In the genomic region with DNA sequence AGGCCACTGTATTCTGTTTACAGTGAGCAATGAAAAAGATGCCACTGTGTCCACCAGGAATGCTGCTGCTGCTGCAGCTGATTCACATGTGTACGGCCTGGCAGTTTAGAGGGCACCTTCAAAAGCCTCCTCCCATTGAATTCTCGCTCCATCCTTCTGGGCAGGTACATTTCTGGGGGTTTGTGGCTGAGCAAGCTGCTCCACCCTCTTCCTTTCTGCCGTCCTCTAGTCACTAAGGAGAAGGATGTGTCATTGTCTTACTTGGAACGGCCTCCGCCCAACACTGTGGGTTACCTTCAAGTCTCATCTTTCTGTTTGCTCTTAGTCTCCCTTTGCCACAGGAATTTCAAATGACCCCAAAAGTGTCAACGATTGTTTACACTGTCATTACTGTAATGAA, we compare ENCODE assay signal across 13 cellular contexts.
DNase-seq lines count a peak whose midpoint lies in the region; ATAC-seq and TF ChIP-seq lines count a peak whose summit lies in the region.
"Had no signal": no experiment of that assay in that cellular context is flagged by ENCODE, and none has a peak within 500 bp of the region (broad histone marks: within the 10 kb centered on the region; RNA-seq: fewer than 3 reads in every experiment).

No MANE protein-coding gene starts in this region.

- no peak overlapping the region for H3K4me2 ChIP-seq in GM23248 (ENCODE audit: unreplicated experiment)
- peak overlapping the region; percentile 41; the same call in 1 of the 2 replicates for H3K4me2 ChIP-seq in PC-3 (ENCODE audit: low read length)
- H3K4me2 ChIP-seq: BLaER1 had no signal

- intact Hi-C loops in CD14-positive monocyte (cut with micrococcal nuclease) (no loop called here), PC-3 (cut with micrococcal nuclease) (loop anchor here (5.0 kb wide), 1 partner anchor 195 kb away; no protein-coding TSS in a partner anchor), MCF 10A (cut with micrococcal nuclease) (loop anchor here (10.0 kb wide), 1 partner anchor 418 kb away; no protein-coding TSS in a partner anchor), posterior cingulate gyrus (cut with DNase I) (no loop called here)
- intact Hi-C loops in activated T-helper 2 cell treated with anti-CD3 and anti-CD28 coated beads, Interferon-gamma antibody, Interleukin-2, Interleukin-4, amounts not matched to agents 10 μg/mL and 5 μg/mL and 100 μg/mL, durations not matched to agents 14 hours and 24 hours and 36 hours (cut with micrococcal nuclease): loop anchor here (10.0 kb wide), 1 partner anchor 62 kb away; no protein-coding TSS in a partner anchor

- H3K4me3 Mint-ChIP-seq in CD14-positive monocyte: no peak overlapping the region
- no peak overlapping the region for H3K4me3 Mint-ChIP-seq in MCF 10A (ENCODE audit: unreplicated experiment)
- H3K4me3 Mint-ChIP-seq in activated T-helper 2 cell treated with anti-CD3 and anti-CD28 coated beads, Interferon-gamma antibody, Interleukin-2, Interleukin-4, amounts not matched to agents 10 μg/mL and 5 μg/mL and 100 μg/mL, durations not matched to agents 14 hours and 24 hours and 36 hours (ENCODE audit: low read depth): no peak overlapping the region
- H3K4me3 Mint-ChIP-seq: nephron progenitor cell had no signal

- BruUV-seq in PC-3 (replicated peaks; lab: Mats Ljungman, UMichigan) (no TSS peak), MCF 10A (replicated peaks; lab: Mats Ljungman, UMichigan) (no TSS peak)

- H3K79me2 ChIP-seq in GM23248 (ENCODE audit: insufficient read depth): no peaks in the 10 kb centered on the region
- no peaks in the 10 kb centered on the region for H3K79me2 ChIP-seq in PC-3 (ENCODE audit: low read length)

- H3K27me3 Mint-ChIP-seq in CD14-positive monocyte (ENCODE audit: low read depth in 3 of 3) (peaks cover 1 to 3% (median 1%) of the 10 kb centered on the region in 3 donors), MCF 10A (ENCODE audit: insufficient read depth, unreplicated experiment) (no peaks in the 10 kb centered on the region)
- peaks cover 5% of the 10 kb centered on the region for H3K27me3 Mint-ChIP-seq in activated T-helper 2 cell treated with anti-CD3 and anti-CD28 coated beads, Interferon-gamma antibody, Interleukin-2, Interleukin-4, amounts not matched to agents 10 μg/mL and 5 μg/mL and 100 μg/mL, durations not matched to agents 14 hours and 24 hours and 36 hours (ENCODE audit: low read depth)

- H3K9me3 Mint-ChIP-seq in CD14-positive monocyte (peaks cover 0 to 2% (median 0%) of the 10 kb centered on the region in 7 donors), MCF 10A (ENCODE audit: unreplicated experiment) (no peaks in the 10 kb centered on the region)
- H3K9me3 Mint-ChIP-seq in activated T-helper 2 cell treated with anti-CD3 and anti-CD28 coated beads, Interferon-gamma antibody, Interleukin-2, Interleukin-4, amounts not matched to agents 10 μg/mL and 5 μg/mL and 100 μg/mL, durations not matched to agents 14 hours and 24 hours and 36 hours: no peaks in the 10 kb centered on the region
- H3K9me3 Mint-ChIP-seq: nephron progenitor cell had no signal

- H3K4me1 ChIP-seq in GM23248 (ENCODE audit: insufficient read depth): no peaks in the 10 kb centered on the region
- H3K4me1 ChIP-seq in PC-3 (ENCODE audit: insufficient read depth, low read length): peaks cover 13% of the 10 kb centered on the region
- H3K4me1 ChIP-seq in SJCRH30: no peaks in the 10 kb centered on the region

- CTCF ChIA-PET in PC-3 (lab: Charles Lee) (interaction anchor here (0.7 kb wide), 1 partner anchor 208 kb away, joined by 4 read pairs; no protein-coding TSS in a partner anchor), MCF 10A (lab: Yijun Ruan, JAX) (interaction anchor here (1.1 kb wide), 1 partner anchor 189 kb away, joined by 3 read pairs; no protein-coding TSS in a partner anchor)

- POLR2A ChIA-PET in PC-3 (lab: Charles Lee; ENCODE audit: unreplicated experiment) (no interaction called here), MCF 10A (lab: Yijun Ruan, JAX) (no interaction called here)

- H3K9ac ChIP-seq in GM23248: no peak overlapping the region
- no peak overlapping the region for H3K9ac ChIP-seq in PC-3 (ENCODE audit: low read length)
- H3K9ac ChIP-seq: BLaER1 had no signal

- no peak overlapping the region for H3K27ac ChIP-seq in GM23248
- peak overlapping the region; percentile 55; the same call in 1 of the 2 replicates for H3K27ac ChIP-seq in PC-3 (ENCODE audit: low read length)
- H3K27ac ChIP-seq in SJCRH30: no peak overlapping the region
- H3K27ac ChIP-seq: BLaER1, cardiac muscle cell had no signal

- WGBS in GM23248 (ENCODE audit: low coverage in 1 of 2, low lambda C conversion rate in 2 of 2, missing lambda C conversion rate in 2 of 2), 2 experiments: 62 to 68% methylated on average over 6 of the region's 6 CpGs

- no peaks in the 10 kb centered on the region for H4K20me1 ChIP-seq in GM23248 (ENCODE audit: insufficient read depth)
- H4K20me1 ChIP-seq in PC-3 (ENCODE audit: low read length): no peaks in the 10 kb centered on the region
- H4K20me1 ChIP-seq: BLaER1 had no signal

- H3K9me3 ChIP-seq in GM23248 (ENCODE audit: low read depth) (no peaks in the 10 kb centered on the region), PC-3 (ENCODE audit: low read length) (no peaks in the 10 kb centered on the region), SJCRH30 (replicated peaks) (no peaks in the 10 kb centered on the region)
- H3K9me3 ChIP-seq: BLaER1 had no signal

- in situ Hi-C loops in GM23248 (cut with MboI): no loop called here

- no peak overlapping the region for H3K4me3 ChIP-seq in GM23248
- H3K4me3 ChIP-seq in PC-3 (ENCODE audit: low read length): no peak overlapping the region
- H3K4me3 ChIP-seq in SJCRH30: no peak overlapping the region
- H3K4me3 ChIP-seq: BLaER1, cardiac muscle cell had no signal

- H2AFZ ChIP-seq in GM23248 (no peak overlapping the region), PC-3 (ENCODE audit: low read length) (no peak overlapping the region)

- H3K36me3 Mint-ChIP-seq in CD14-positive monocyte: no peaks in the 10 kb centered on the region
- no peaks in the 10 kb centered on the region for H3K36me3 Mint-ChIP-seq in MCF 10A (ENCODE audit: insufficient read depth, unreplicated experiment)
- no peaks in the 10 kb centered on the region for H3K36me3 Mint-ChIP-seq in activated T-helper 2 cell treated with anti-CD3 and anti-CD28 coated beads, Interferon-gamma antibody, Interleukin-2, Interleukin-4, amounts not matched to agents 10 μg/mL and 5 μg/mL and 100 μg/mL, durations not matched to agents 14 hours and 24 hours and 36 hours (ENCODE audit: low read depth)

- DNase-seq in CD14-positive monocyte (ENCODE audit: low spot score) (no peak), GM23248 (peak; percentile 9), PC-3 (peak; percentile 73), MCF 10A (ENCODE audit: unreplicated experiment) (peak; percentile 44), posterior cingulate gyrus (no peak), SJCRH30 (no peak), OCI-M2 (lab: John Stamatoyannopoulos, UW; ENCODE audit: unreplicated experiment) (no peak)
- DNase-seq in activated T-helper 2 cell treated with anti-CD3 and anti-CD28 coated beads, Interferon-gamma antibody, Interleukin-2, Interleukin-4, amounts not matched to agents 10 μg/mL and 5 μg/mL and 100 μg/mL, durations not matched to agents 14 hours and 24 hours and 36 hours (ENCODE audit: low spot score): no peak
- DNase-seq: left ventricle myocardium superior, nephron progenitor cell had no signal

- TF ChIP-seq CTCF in CD14-positive monocyte (IDR thresholded peaks at IDR 0.05) (no peak), PC-3 (conservative IDR thresholded peaks at IDR 0.05; ENCODE audit: low read depth, low read length) (no peak), MCF 10A (IDR thresholded peaks at IDR 0.05; ENCODE audit: unreplicated experiment) (no peak)

- H3K27me3 ChIP-seq in GM23248 (replicated peaks; ENCODE audit: insufficient read depth): peaks cover 26% of the 10 kb centered on the region
- no peaks in the 10 kb centered on the region for H3K27me3 ChIP-seq in PC-3 (ENCODE audit: low read length)
- no peaks in the 10 kb centered on the region for H3K27me3 ChIP-seq in SJCRH30
- H3K27me3 ChIP-seq: BLaER1, cardiac muscle cell had no signal

- H3K27ac Mint-ChIP-seq in CD14-positive monocyte: peak overlapping the region; percentile 48 to 93 (median 85)
- H3K27ac Mint-ChIP-seq in MCF 10A (ENCODE audit: low read depth, unreplicated experiment): no peak overlapping the region
- no peak overlapping the region for H3K27ac Mint-ChIP-seq in activated T-helper 2 cell treated with anti-CD3 and anti-CD28 coated beads, Interferon-gamma antibody, Interleukin-2, Interleukin-4, amounts not matched to agents 10 μg/mL and 5 μg/mL and 100 μg/mL, durations not matched to agents 14 hours and 24 hours and 36 hours
- H3K27ac Mint-ChIP-seq: nephron progenitor cell had no signal

- H3F3A ChIP-seq in GM23248 (ENCODE audit: insufficient read depth) (no peaks in the 10 kb centered on the region), PC-3 (ENCODE audit: low read length, unreplicated experiment) (no peaks in the 10 kb centered on the region)

- H3K4me1 Mint-ChIP-seq in CD14-positive monocyte (peaks cover 41% of the 10 kb centered on the region), MCF 10A (ENCODE audit: insufficient read depth, unreplicated experiment) (peaks cover 29% of the 10 kb centered on the region)
- peaks cover 14% of the 10 kb centered on the region for H3K4me1 Mint-ChIP-seq in activated T-helper 2 cell treated with anti-CD3 and anti-CD28 coated beads, Interferon-gamma antibody, Interleukin-2, Interleukin-4, amounts not matched to agents 10 μg/mL and 5 μg/mL and 100 μg/mL, durations not matched to agents 14 hours and 24 hours and 36 hours (ENCODE audit: low read depth)

- peak; percentile 91 for ATAC-seq in PC-3
- ATAC-seq: HepG2 had no signal

- H3K36me3 ChIP-seq in GM23248 (ENCODE audit: low read depth) (no peaks in the 10 kb centered on the region), PC-3 (ENCODE audit: low read depth, low read length) (no peaks in the 10 kb centered on the region), SJCRH30 (no peaks in the 10 kb centered on the region)
- H3K36me3 ChIP-seq: BLaER1, cardiac muscle cell had no signal

- H3K9me2 ChIP-seq in GM23248 (ENCODE audit: insufficient read depth): no peaks in the 10 kb centered on the region
- H3K9me2 ChIP-seq in PC-3 (replicated peaks; ENCODE audit: low read length): no peaks in the 10 kb centered on the region

Comparison
In these comparisons a context has a peak if more than half of its experiments do, and no peak if none do; other contexts are left out.
1. DNase-seq: peak in GM23248 (single experiment), PC-3 (single experiment) and MCF 10A (single experiment); none in CD14-positive monocyte (single experiment), posterior cingulate gyrus (0 of 10), SJCRH30 (0 of 2), OCI-M2 (single experiment) and activated T-helper 2 cell treated with anti-CD3 and anti-CD28 coated beads, Interferon-gamma antibody, Interleukin-2, Interleukin-4, amounts not matched to agents 10 μg/mL and 5 μg/mL and 100 μg/mL, durations not matched to agents 14 hours and 24 hours and 36 hours (single experiment).
2. H3K27ac Mint-ChIP-seq: peak in CD14-positive monocyte (7 of 7); none in MCF 10A (single experiment) and activated T-helper 2 cell treated with anti-CD3 and anti-CD28 coated beads, Interferon-gamma antibody, Interleukin-2, Interleukin-4, amounts not matched to agents 10 μg/mL and 5 μg/mL and 100 μg/mL, durations not matched to agents 14 hours and 24 hours and 36 hours (single experiment).
3. intact Hi-C loops: an anchor here in PC-3 (5.0 kb wide), MCF 10A (10.0 kb wide) and activated T-helper 2 cell treated with anti-CD3 and anti-CD28 coated beads, Interferon-gamma antibody, Interleukin-2, Interleukin-4, amounts not matched to agents 10 μg/mL and 5 μg/mL and 100 μg/mL, durations not matched to agents 14 hours and 24 hours and 36 hours (10.0 kb wide); none called in CD14-positive monocyte and posterior cingulate gyrus.